10 cellular contexts compared by ENCODE assay signal in genomic region chr5:93570294-93571110, GRCh38. TPM values are rescaled to one million over a fixed set of nuclear protein-coding genes. Genes with fewer than 3 reads are reported as not detected.
DNase-seq lines count a peak whose midpoint lies in the region; ATAC-seq and TF ChIP-seq lines count a peak whose summit lies in the region.
"Had no signal": no experiment of that assay in that cellular context is flagged by ENCODE, and none has a peak within 500 bp of the region (broad histone marks: within the 10 kb centered on the region; RNA-seq: fewer than 3 reads in every experiment).

No MANE protein-coding gene starts in this region.

- H3K36me3 Mint-ChIP-seq in activated CD8-positive, alpha-beta T cell treated with anti-CD3 and anti-CD28 coated beads for 36 hours (ENCODE audit: low read depth): no peaks in the 10 kb centered on the region

- intact Hi-C loops in left ventricle myocardium inferior (cut with micrococcal nuclease) (no loop called here), left ventricle myocardium superior (cut with micrococcal nuclease) (no loop called here), lower lobe of right lung (cut with DNase I) (no loop called here), aorta (cut with DNase I) (no loop called here)
- intact Hi-C loops in activated CD8-positive, alpha-beta T cell treated with anti-CD3 and anti-CD28 coated beads for 36 hours (cut with micrococcal nuclease): loop anchor here (5.0 kb wide), 1 partner anchor 37 kb away; no protein-coding TSS in a partner anchor

- no peaks in the 10 kb centered on the region for H3K9me3 ChIP-seq in left ventricle myocardium inferior (replicated peaks)
- no peaks in the 10 kb centered on the region for H3K9me3 ChIP-seq in lower lobe of right lung
- no peaks in the 10 kb centered on the region for H3K9me3 ChIP-seq in aorta (ENCODE audit: control insufficient read depth, low read length)

- DNase-seq in left ventricle myocardium inferior: no peak
- no peak for DNase-seq in left ventricle myocardium superior
- no peak for DNase-seq in activated CD8-positive, alpha-beta T cell treated with anti-CD3 and anti-CD28 coated beads for 36 hours
- no peak for DNase-seq in lower lobe of right lung
- no peak for DNase-seq in aorta
- no peak for DNase-seq in activated CD4-positive, CD25-positive, alpha-beta regulatory T cell treated with anti-CD3 and anti-CD28 coated beads, Interleukin-2, amount 50 U/mL, for 72 hours
- DNase-seq in NCI-H128 (lab: John Stamatoyannopoulos, UW; ENCODE audit: unreplicated experiment): no peak
- no peak for DNase-seq in NCI-H2227 treated with DMSO at 0.1 percent for 48 hours (lab: John Stamatoyannopoulos, UW)
- DNase-seq: KG1 had no signal

- TF ChIP-seq CTCF in left ventricle myocardium inferior (IDR thresholded peaks at IDR 0.05; ENCODE audit: borderline replicate concordance) (no peak), lower lobe of right lung (IDR thresholded peaks at IDR 0.05) (no peak)
- no peak for TF ChIP-seq CTCF in activated CD8-positive, alpha-beta T cell treated with anti-CD3 and anti-CD28 coated beads for 36 hours (IDR thresholded peaks at IDR 0.05)

- peaks cover 70% of the 10 kb centered on the region for H3K27me3 Mint-ChIP-seq in activated CD8-positive, alpha-beta T cell treated with anti-CD3 and anti-CD28 coated beads for 36 hours

- H3K27ac ChIP-seq in left ventricle myocardium inferior (replicated peaks) (no peak overlapping the region), lower lobe of right lung (no peak overlapping the region), aorta (ENCODE audit: low read depth in 1 of 2, low read length in 2 of 2) (no peak overlapping the region)
- H3K27ac ChIP-seq: skin epidermis had no signal

- H3K27ac Mint-ChIP-seq in activated CD8-positive, alpha-beta T cell treated with anti-CD3 and anti-CD28 coated beads for 36 hours: no peak overlapping the region

- H3K36me3 ChIP-seq in left ventricle myocardium inferior (no peaks in the 10 kb centered on the region), lower lobe of right lung (no peaks in the 10 kb centered on the region), aorta (ENCODE audit: control insufficient read depth in 1 of 2, insufficient read depth in 2 of 2, low read length in 1 of 2) (no peaks in the 10 kb centered on the region)

- H3K4me3 ChIP-seq in left ventricle myocardium inferior (peak overlapping the region; percentile 57), lower lobe of right lung (peak overlapping the region; percentile 20), aorta (ENCODE audit: low read length in 2 of 2) (no peak overlapping the region)

- no peak for ATAC-seq in left ventricle myocardium superior
- peak; percentile 66 for ATAC-seq in activated CD8-positive, alpha-beta T cell treated with anti-CD3 and anti-CD28 coated beads for 36 hours
- ATAC-seq in lower lobe of right lung: peak in 1 of 2 donors; percentile 34
- ATAC-seq in aorta (ENCODE audit: low FRiP score): peak; percentile 47

- CTCF ChIA-PET in activated CD8-positive, alpha-beta T cell treated with anti-CD3 and anti-CD28 coated beads for 36 hours (lab: Charles Lee): interaction anchor here (1.2 to 1.4 kb wide), 2 partner anchors 37 to 48 kb away, joined by 3 read pairs; no protein-coding TSS in a partner anchor

- H3K27me3 ChIP-seq in left ventricle myocardium inferior (ENCODE audit: low read depth) (peaks cover 100% of the 10 kb centered on the region), lower lobe of right lung (ENCODE audit: low read depth) (peaks cover 70% of the 10 kb centered on the region), aorta (ENCODE audit: control insufficient read depth in 1 of 2, insufficient read depth in 2 of 2, low read length in 1 of 2) (no peaks in the 10 kb centered on the region)

- H3K4me1 ChIP-seq in left ventricle myocardium inferior (peaks cover 22% of the 10 kb centered on the region), lower lobe of right lung (peaks cover 23% of the 10 kb centered on the region), aorta (ENCODE audit: control insufficient read depth in 1 of 2, insufficient read depth in 2 of 2, low read length in 2 of 2) (no peaks in the 10 kb centered on the region)

- peaks cover 18% of the 10 kb centered on the region for H3K4me1 Mint-ChIP-seq in activated CD8-positive, alpha-beta T cell treated with anti-CD3 and anti-CD28 coated beads for 36 hours (ENCODE audit: low read depth)

- POLR2A ChIA-PET in activated CD8-positive, alpha-beta T cell treated with anti-CD3 and anti-CD28 coated beads for 36 hours (lab: Charles Lee): no interaction called here

- 29% methylated on average over 68 to 69 of the region's 69 CpGs for WGBS in aorta, 2 donors

- H3K4me3 Mint-ChIP-seq in activated CD8-positive, alpha-beta T cell treated with anti-CD3 and anti-CD28 coated beads for 36 hours: no peak overlapping the region

- H3K9me3 Mint-ChIP-seq in activated CD8-positive, alpha-beta T cell treated with anti-CD3 and anti-CD28 coated beads for 36 hours: no peaks in the 10 kb centered on the region

RNA-seq across cellular contexts. Expression of gene NR2F1-AS1, which starts 10.5 kb away (rescaled TPM):
- total RNA-seq in left ventricle myocardium inferior: 0.60 TPM
- 0.57 TPM for total RNA-seq in left ventricle myocardium superior
- total RNA-seq in activated CD8-positive, alpha-beta T cell treated with anti-CD3 and anti-CD28 coated beads for 36 hours: not detected
- 11.1 TPM for total RNA-seq in lower lobe of right lung
- 10 to 100 TPM in 1 of 2 donors, 1 to 10 TPM in 1; 7.6 to 16.8 TPM for total RNA-seq in aorta
- 1 to 10 TPM in 1 of 2 donors, under 1 TPM in 1; 0.08 to 2.8 TPM for polyA plus RNA-seq in aorta

RNA-seq across cellular contexts. Expression of gene NR2F1, which starts 12.5 kb away (rescaled TPM):
- total RNA-seq in left ventricle myocardium inferior (0.47 TPM), left ventricle myocardium superior (1.9 TPM), lower lobe of right lung (42.6 TPM), aorta (10 to 100 TPM in 1 of 2 donors, 1 to 10 TPM in 1; 10.0 to 27.0 TPM)
- not detected for total RNA-seq in activated CD8-positive, alpha-beta T cell treated with anti-CD3 and anti-CD28 coated beads for 36 hours
- under 1 TPM in 1 of 2 donors, not detected in 1; 0.72 TPM for polyA plus RNA-seq in aorta

Comparison
In these comparisons a context has a peak if more than half of its experiments do, and no peak if none do; other contexts are left out.
1. H3K4me3 ChIP-seq: peak in left ventricle myocardium inferior (single experiment) and lower lobe of right lung (single experiment); none in aorta (0 of 2).